ENCODE assay signal across 1 cellular context in genomic region chr3:33577173-33577572, GRCh38.
TF ChIP-seq lines count a peak whose summit lies in the region.

No MANE protein-coding gene starts in this region.

TF ChIP-seq in GM23338, 12 proteins besides CTCF, POLR2A, EP300 and RAD21 (continued from another document):
- TF ChIP-seq REST (IDR thresholded peaks at IDR 0.05; ENCODE audit: unreplicated experiment) = no peak
- TF ChIP-seq ETS1 (IDR thresholded peaks at IDR 0.05) = no peak
